ENCODE assay signal across 14 cellular contexts in genomic region chr1:97599447-97599846, GRCh38.
"Had no signal": no experiment of that assay in that cellular context is flagged by ENCODE, and none has a peak within 500 bp of the region (broad histone marks: within the 10 kb centered on the region; RNA-seq: fewer than 3 reads in every experiment).

No MANE protein-coding gene starts in this region.

- H3K9me3 ChIP-seq: neutrophil, right atrium auricular region had no signal

- H3K4me1 Mint-ChIP-seq: activated naive CD8-positive, alpha-beta T cell treated with anti-CD3 and anti-CD28 coated beads, Interleukin-2, amount 10 ng/mL, durations not matched to agents 7 days and 5 days; naive B cell; stimulated activated memory B cell treated with anti-CD40 and anti-IgM and Interleukin-4, amounts not matched to agents 10 μg/mL and 1 μg/mL and 100 μg/mL, for 72 hours had no signal

- H3K9me3 Mint-ChIP-seq: activated naive CD8-positive, alpha-beta T cell treated with anti-CD3 and anti-CD28 coated beads, Interleukin-2, amount 10 ng/mL, durations not matched to agents 7 days and 5 days; naive B cell; stimulated activated memory B cell treated with anti-CD40 and anti-IgM and Interleukin-4, amounts not matched to agents 10 μg/mL and 1 μg/mL and 100 μg/mL, for 72 hours had no signal

- H3K27ac Mint-ChIP-seq: activated naive CD8-positive, alpha-beta T cell treated with anti-CD3 and anti-CD28 coated beads, Interleukin-2, amount 10 ng/mL, durations not matched to agents 7 days and 5 days; naive B cell; stimulated activated memory B cell treated with anti-CD40 and anti-IgM and Interleukin-4, amounts not matched to agents 10 μg/mL and 1 μg/mL and 100 μg/mL, for 72 hours; T-helper 17 cell had no signal

- H3K36me3 Mint-ChIP-seq: activated naive CD8-positive, alpha-beta T cell treated with anti-CD3 and anti-CD28 coated beads, Interleukin-2, amount 10 ng/mL, durations not matched to agents 7 days and 5 days; naive B cell; stimulated activated memory B cell treated with anti-CD40 and anti-IgM and Interleukin-4, amounts not matched to agents 10 μg/mL and 1 μg/mL and 100 μg/mL, for 72 hours had no signal

- H3K4me3 ChIP-seq: right atrium auricular region, skin epidermis had no signal

- H3K4me3 Mint-ChIP-seq: activated naive CD8-positive, alpha-beta T cell treated with anti-CD3 and anti-CD28 coated beads, Interleukin-2, amount 10 ng/mL, durations not matched to agents 7 days and 5 days; naive B cell; stimulated activated memory B cell treated with anti-CD40 and anti-IgM and Interleukin-4, amounts not matched to agents 10 μg/mL and 1 μg/mL and 100 μg/mL, for 72 hours; T-helper 17 cell had no signal

- FAIRE-seq: TTC549 had no signal

- H3K27me3 Mint-ChIP-seq: activated naive CD8-positive, alpha-beta T cell treated with anti-CD3 and anti-CD28 coated beads, Interleukin-2, amount 10 ng/mL, durations not matched to agents 7 days and 5 days; naive B cell; stimulated activated memory B cell treated with anti-CD40 and anti-IgM and Interleukin-4, amounts not matched to agents 10 μg/mL and 1 μg/mL and 100 μg/mL, for 72 hours; T-helper 17 cell had no signal

- H3K27me3 ChIP-seq: neutrophil, right atrium auricular region had no signal

- ATAC-seq: stimulated activated memory B cell treated with anti-CD40 and anti-IgM and Interleukin-4, amounts not matched to agents 10 μg/mL and 1 μg/mL and 100 μg/mL, for 72 hours; T-helper 17 cell had no signal

- H3K36me3 ChIP-seq: right atrium auricular region had no signal

- H3K27ac ChIP-seq: neutrophil, right atrium auricular region, skin epidermis had no signal

- H3K4me1 ChIP-seq: right atrium auricular region had no signal

- DNase-seq: activated effector memory CD4-positive, alpha-beta T cell treated with Interleukin-2 at 50 U/mL for 16 hours; activated naive CD8-positive, alpha-beta T cell treated with anti-CD3 and anti-CD28 coated beads, Interleukin-2, amount 10 ng/mL, durations not matched to agents 7 days and 5 days; activated T-cell treated with anti-CD3 and anti-CD28 coated beads for 4 hours; aorta; effector CD4-positive, alpha-beta T cell; hippocampal formation; kidney glomerular epithelial cell; naive B cell; T-helper 17 cell had no signal
